1 cellular context compared by ENCODE assay signal in the genomic region with DNA sequence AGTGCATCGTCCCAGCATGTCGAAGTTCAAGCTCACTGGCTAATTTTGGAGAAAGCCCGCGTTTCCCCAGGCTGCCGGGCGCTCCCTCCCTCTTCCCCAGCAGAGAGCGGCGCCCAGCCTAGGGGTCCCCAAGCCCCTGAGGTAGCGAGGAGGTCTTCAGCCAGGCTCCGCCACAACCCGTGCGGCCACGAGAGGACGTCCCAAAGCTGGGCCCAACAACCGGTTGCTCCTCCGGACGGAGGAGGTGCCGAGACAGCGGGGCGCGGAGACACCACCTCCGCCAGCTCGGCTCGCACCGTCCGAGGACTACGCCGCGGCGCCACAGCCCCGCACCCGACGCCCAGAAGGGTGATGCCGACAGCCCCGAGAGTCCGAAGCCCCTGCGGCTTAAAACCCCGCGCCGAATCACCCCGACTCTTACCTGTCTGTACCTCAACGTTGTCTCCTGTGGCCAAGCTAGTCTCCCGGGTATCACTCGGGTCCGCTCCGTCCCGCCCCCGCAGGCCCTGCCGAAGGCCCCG.
A peak's percentile ranks its signal among the peaks of the same experiment; 100 is the strongest.
TF ChIP-seq lines count a peak whose summit lies in the region.

A gene with protein sequence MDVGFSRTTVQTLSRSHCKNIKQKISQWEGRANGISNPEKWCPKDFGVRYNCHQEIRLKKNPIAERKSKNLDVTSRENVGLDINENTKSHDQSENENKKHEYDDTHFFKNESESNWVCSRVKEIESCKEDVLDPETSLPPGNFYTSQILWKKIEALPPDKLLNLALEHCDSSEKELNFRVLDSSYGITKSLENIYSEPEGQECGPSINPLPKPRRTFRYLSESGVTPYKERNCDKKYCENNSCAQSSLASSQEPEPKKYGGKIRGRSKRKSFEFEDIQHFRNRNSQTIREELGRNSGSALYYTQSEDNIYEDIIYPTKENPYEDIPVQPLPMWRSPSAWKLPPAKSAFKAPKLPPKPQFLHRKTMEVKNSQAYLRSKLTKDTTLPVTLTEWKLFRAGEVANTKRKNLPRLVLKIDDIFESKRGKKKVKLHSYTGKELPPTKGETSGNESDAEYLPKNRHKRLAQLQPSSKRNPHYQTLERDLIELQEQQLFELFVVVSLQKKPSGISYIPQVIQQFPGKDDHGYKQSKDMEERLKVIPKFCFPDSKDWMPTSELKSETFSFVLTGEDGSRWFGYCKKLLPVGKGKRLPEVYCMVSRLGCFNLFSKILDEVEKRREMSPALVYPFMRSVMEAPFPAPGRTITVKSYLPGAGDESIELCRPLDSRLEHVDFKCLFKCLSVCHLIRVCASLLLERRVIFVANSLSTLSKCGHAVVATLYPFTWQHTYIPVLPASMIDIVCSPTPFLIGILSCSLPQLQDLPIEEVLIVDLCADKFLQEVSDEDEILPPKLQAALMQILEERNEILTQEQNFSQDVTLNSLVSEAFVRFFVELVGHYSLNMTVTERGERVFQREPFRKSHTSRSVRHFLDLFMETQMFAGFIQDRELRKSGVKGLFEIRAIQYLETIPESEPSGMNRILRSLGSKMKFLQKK (minus strand): TSS at position 488 of the 521 bp plus-strand sequence. CDS start 44,065 bp downstream, outside the sequence.

TF ChIP-seq in IMR-90, 13 proteins besides CTCF, POLR2A, EP300 and RAD21:
- no peak for TF ChIP-seq BHLHE40 (IDR thresholded peaks at IDR 0.05; ENCODE audit: low read depth, low read length)
- TF ChIP-seq, protein P1, sequence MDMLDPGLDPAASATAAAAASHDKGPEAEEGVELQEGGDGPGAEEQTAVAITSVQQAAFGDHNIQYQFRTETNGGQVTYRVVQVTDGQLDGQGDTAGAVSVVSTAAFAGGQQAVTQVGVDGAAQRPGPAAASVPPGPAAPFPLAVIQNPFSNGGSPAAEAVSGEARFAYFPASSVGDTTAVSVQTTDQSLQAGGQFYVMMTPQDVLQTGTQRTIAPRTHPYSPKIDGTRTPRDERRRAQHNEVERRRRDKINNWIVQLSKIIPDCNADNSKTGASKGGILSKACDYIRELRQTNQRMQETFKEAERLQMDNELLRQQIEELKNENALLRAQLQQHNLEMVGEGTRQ (IDR thresholded peaks at IDR 0.05; ENCODE audit: low read depth, low read length): no peak
- no peak for TF ChIP-seq MXI1 (IDR thresholded peaks at IDR 0.05; ENCODE audit: borderline replicate concordance, low read depth, low read length)
- 0 out of 2 replicates have a peak, but pooled peaks have one; percentile 22 for TF ChIP-seq MAZ (IDR thresholded peaks at IDR 0.05; ENCODE audit: borderline replicate concordance, low read depth, low read length)
TF ChIP-seq in IMR-90: peak in this region for 1.
